Comparison of ENCODE assay signal across 10 cellular contexts in genomic region chr2:158994920-158995676, GRCh38. TPM values are rescaled to one million over a fixed set of nuclear protein-coding genes. Genes with fewer than 3 reads are reported as not detected.
DNase-seq lines count a peak whose midpoint lies in the region; ATAC-seq and TF ChIP-seq lines count a peak whose summit lies in the region.
"Had no signal": no experiment of that assay in that cellular context is flagged by ENCODE, and none has a peak within 500 bp of the region (broad histone marks: within the 10 kb centered on the region; RNA-seq: fewer than 3 reads in every experiment).

No MANE protein-coding gene starts in this region.

- no peak overlapping the region for H3K4me3 ChIP-seq in right cardiac atrium (ENCODE audit: low read length)
- H3K4me3 ChIP-seq in gastroesophageal sphincter = no peak overlapping the region

- peak; percentile 61 for ATAC-seq in GM21390 (IDR thresholded peaks at IDR 0.05; ENCODE audit: unreplicated experiment)
- ATAC-seq in right cardiac atrium = peak; percentile 83 to 90
- ATAC-seq in gastroesophageal sphincter = no peak
- no peak for ATAC-seq in HG03520 (IDR thresholded peaks at IDR 0.05; ENCODE audit: unreplicated experiment)

- H3K27me3 ChIP-seq in right cardiac atrium (ENCODE audit: control insufficient read depth, insufficient read depth) (no peaks in the 10 kb centered on the region), gastroesophageal sphincter (no peaks in the 10 kb centered on the region)

- H3K36me3 ChIP-seq in gastroesophageal sphincter = no peaks in the 10 kb centered on the region

- H3K27ac ChIP-seq in C4-2B (peak overlapping the region; percentile 26), right cardiac atrium (ENCODE audit: low read length) (peak overlapping the region; percentile 23), gastroesophageal sphincter (no peak overlapping the region)

- WGBS in right cardiac atrium = 58% methylated on average over 5 of the region's 5 CpGs
- 63 to 91% methylated on average over 4 of the region's 5 CpGs for WGBS in gastroesophageal sphincter (ENCODE audit: low coverage in 1 of 2), 2 donors

- no peak for TF ChIP-seq POLR2A in gastroesophageal sphincter (IDR thresholded peaks at IDR 0.05)

- intact Hi-C loops in right cardiac atrium (cut with DNase I) = no loop called here

- DNase-seq in NCI-H748 (lab: John Stamatoyannopoulos, UW; ENCODE audit: unreplicated experiment) (peak; percentile 92), right cardiac atrium (peak in 2 of 3 donors; percentile 31 to 49), cerebellum (ENCODE audit: low spot score) (no peak)
- no peak for DNase-seq in activated CD4-positive, CD25-positive, alpha-beta regulatory T cell (lab: John Stamatoyannopoulos, UW)
- DNase-seq: immature natural killer cell, RPMI8226 had no signal

- H3K9me3 ChIP-seq in right cardiac atrium (ENCODE audit: control insufficient read depth, low read length) (no peaks in the 10 kb centered on the region), gastroesophageal sphincter (no peaks in the 10 kb centered on the region)

- TF ChIP-seq EP300 in gastroesophageal sphincter (IDR thresholded peaks at IDR 0.05) = no peak

- H3K4me1 ChIP-seq in right cardiac atrium (ENCODE audit: control insufficient read depth, insufficient read depth, low read length) = peaks cover 17% of the 10 kb centered on the region
- H3K4me1 ChIP-seq in gastroesophageal sphincter = peaks cover 0 to 58% (median 0%) of the 10 kb centered on the region in 3 donors

- no peak for TF ChIP-seq CTCF in C4-2B (conservative IDR thresholded peaks at IDR 0.05)
- no peak for TF ChIP-seq CTCF in gastroesophageal sphincter (IDR thresholded peaks at IDR 0.05)

RNA-seq across cellular contexts. Expression of gene TANC1, which starts 26.7 kb away (rescaled TPM):
- 10 to 100 TPM; 44.2 to 75.8 (median 51.1) TPM for total RNA-seq in right cardiac atrium
- 22.8 TPM for polyA plus RNA-seq in right cardiac atrium
- 40.3 TPM for total RNA-seq in cerebellum
- total RNA-seq in gastroesophageal sphincter = 10 to 100 TPM; 37.4 to 66.5 (median 46.0) TPM

Comparison
In these comparisons a context has a peak if more than half of its experiments do, and no peak if none do; other contexts are left out.
1. H3K27ac ChIP-seq: peak in C4-2B (single experiment) and right cardiac atrium (single experiment); none in gastroesophageal sphincter (0 of 4).
2. ATAC-seq: peak in GM21390 (single experiment) and right cardiac atrium (2 of 2); none in gastroesophageal sphincter (single experiment) and HG03520 (single experiment).
3. DNase-seq: peak in NCI-H748 (single experiment) and right cardiac atrium (2 of 3); none in cerebellum (single experiment) and activated CD4-positive, CD25-positive, alpha-beta regulatory T cell (0 of 4).